24 cellular contexts compared by ENCODE assay signal in genomic region chr21:38227401-38227800, GRCh38.
"Had no signal": no experiment of that assay in that cellular context is flagged by ENCODE, and none has a peak within 500 bp of the region (broad histone marks: within the 10 kb centered on the region; RNA-seq: fewer than 3 reads in every experiment).

No MANE protein-coding gene starts in this region.

- H3K4me1 ChIP-seq: gastroesophageal sphincter, upper lobe of right lung had no signal

- H3K27ac ChIP-seq: coronary artery, gastroesophageal sphincter, upper lobe of right lung, WERI-Rb-1 had no signal

- ATAC-seq: gastroesophageal sphincter; left cardiac atrium; sciatic nerve; stimulated activated naive B cell treated with anti-CD40 and anti-IgM and Interleukin-4, amounts not matched to agents 10 μg/mL and 1 μg/mL and 100 μg/mL, for 72 hours had no signal

- H3K4me1 Mint-ChIP-seq: activated naive CD8-positive, alpha-beta T cell treated with anti-CD3 and anti-CD28 coated beads for 36 hours; nephron progenitor cell; stimulated activated naive B cell treated with anti-CD40 and anti-IgM and Interleukin-4, amounts not matched to agents 10 μg/mL and 1 μg/mL and 100 μg/mL, for 72 hours had no signal

- H3K4me3 ChIP-seq: coronary artery, gastroesophageal sphincter, mucosa of descending colon, thoracic aorta, upper lobe of right lung had no signal

- H3K27ac Mint-ChIP-seq: activated naive CD8-positive, alpha-beta T cell treated with anti-CD3 and anti-CD28 coated beads for 36 hours; nephron progenitor cell; stimulated activated naive B cell treated with anti-CD40 and anti-IgM and Interleukin-4, amounts not matched to agents 10 μg/mL and 1 μg/mL and 100 μg/mL, for 72 hours had no signal

- H3K4me3 Mint-ChIP-seq: activated naive CD8-positive, alpha-beta T cell treated with anti-CD3 and anti-CD28 coated beads for 36 hours; nephron progenitor cell; stimulated activated naive B cell treated with anti-CD40 and anti-IgM and Interleukin-4, amounts not matched to agents 10 μg/mL and 1 μg/mL and 100 μg/mL, for 72 hours had no signal

- H3K27me3 Mint-ChIP-seq: activated naive CD8-positive, alpha-beta T cell treated with anti-CD3 and anti-CD28 coated beads for 36 hours; stimulated activated naive B cell treated with anti-CD40 and anti-IgM and Interleukin-4, amounts not matched to agents 10 μg/mL and 1 μg/mL and 100 μg/mL, for 72 hours had no signal

- H3K27me3 ChIP-seq: gastroesophageal sphincter, upper lobe of right lung had no signal

- H3K36me3 Mint-ChIP-seq: stimulated activated naive B cell treated with anti-CD40 and anti-IgM and Interleukin-4, amounts not matched to agents 10 μg/mL and 1 μg/mL and 100 μg/mL, for 72 hours had no signal

- FAIRE-seq: astrocyte, islet of Langerhans, small intestine had no signal

- H3K36me3 ChIP-seq: gastroesophageal sphincter, thoracic aorta, upper lobe of right lung, WERI-Rb-1 had no signal

- DNase-seq: activated CD4-positive, alpha-beta T cell treated with anti-CD3 and anti-CD28 coated beads, Interleukin-2, amount 50 U/mL, for 4 hours; activated CD8-positive, alpha-beta memory T cell treated with anti-CD3 and anti-CD28 coated beads for 24 hours; activated CD8-positive, alpha-beta memory T cell treated with anti-CD3 and anti-CD28 coated beads, Interleukin-2, amount 50 U/mL, for 4 hours; activated naive CD4-positive, alpha-beta T cell treated with Interleukin-2 at 50 U/mL for 16 hours; activated naive CD8-positive, alpha-beta T cell treated with anti-CD3 and anti-CD28 coated beads for 36 hours; activated T-cell treated with anti-CD3 and anti-CD28 coated beads, Interleukin-2, amount 50 U/mL, for 48 hours; cerebellar nuclear complex; head of caudate nucleus; left cardiac atrium; nephron progenitor cell; nucleus accumbens; small intestine; stimulated activated CD4-positive, alpha-beta T cell treated with anti-CD3 and anti-CD28 coated beads, Interleukin-2, amount 100 ng/mL, for 48 hours; stimulated activated CD8-positive, alpha-beta memory T cell treated with anti-CD3 and anti-CD28 coated beads, Interleukin-4, amount 100 ng/mL, for 48 hours; stimulated activated naive B cell treated with anti-CD40 and anti-IgM and Interleukin-4, amounts not matched to agents 10 μg/mL and 1 μg/mL and 100 μg/mL, for 72 hours; upper lobe of right lung; WERI-Rb-1 had no signal
